19 cellular contexts compared by ENCODE assay signal in genomic region chr3:42659451-42660130, GRCh38. TPM values are rescaled to one million over a fixed set of nuclear protein-coding genes. Genes with fewer than 3 reads are reported as not detected.
DNase-seq lines count a peak whose midpoint lies in the region; ATAC-seq and TF ChIP-seq lines count a peak whose summit lies in the region.
"Had no signal": no experiment of that assay in that cellular context is flagged by ENCODE, and none has a peak within 500 bp of the region (broad histone marks: within the 10 kb centered on the region; RNA-seq: fewer than 3 reads in every experiment).

No MANE protein-coding gene starts in this region.

- H3K27ac ChIP-seq in angular gyrus (ENCODE audit: low read depth, low read length) (peak overlapping the region; percentile 74), A673 (ENCODE audit: low read depth, low read length, poor library complexity, severe bottlenecking) (no peak overlapping the region)
- H3K27ac ChIP-seq: parathyroid adenoma, upper lobe of left lung had no signal

- H3K27ac Mint-ChIP-seq in glutamatergic neuron (ENCODE audit: unreplicated experiment) = peak overlapping the region; percentile 24
- peak overlapping the region; percentile 79 for H3K27ac Mint-ChIP-seq in stimulated activated effector memory CD8-positive, alpha-beta T cell treated with anti-CD3 and anti-CD28 coated beads, Interleukin-12 subunit alpha, Interleukin-12 subunit beta, amount 100 ng/mL, for 72 hours
- H3K27ac Mint-ChIP-seq: activated naive CD8-positive, alpha-beta T cell treated with anti-CD3 and anti-CD28 coated beads for 36 hours had no signal

- no TSS peak for BruUV-seq in A673 (replicated peaks; lab: Mats Ljungman, UMichigan)

- H3K9me3 Mint-ChIP-seq in glutamatergic neuron (ENCODE audit: unreplicated experiment) = peaks cover 9% of the 10 kb centered on the region
- H3K9me3 Mint-ChIP-seq in stimulated activated effector memory CD8-positive, alpha-beta T cell treated with anti-CD3 and anti-CD28 coated beads, Interleukin-12 subunit alpha, Interleukin-12 subunit beta, amount 100 ng/mL, for 72 hours = no peaks in the 10 kb centered on the region
- H3K9me3 Mint-ChIP-seq: activated naive CD8-positive, alpha-beta T cell treated with anti-CD3 and anti-CD28 coated beads for 36 hours; CD4-positive, CD25-positive, alpha-beta regulatory T cell had no signal

- peak; percentile 58 for DNase-seq in activated effector memory CD4-positive, alpha-beta T cell treated with anti-CD3 and anti-CD28 coated beads, Interleukin-2, amount 50 U/mL, for 16 hours
- no peak for DNase-seq in activated effector memory CD4-positive, alpha-beta T cell treated with Interleukin-2 at 50 U/mL for 16 hours
- no peak for DNase-seq in glutamatergic neuron
- DNase-seq in stimulated activated effector memory CD8-positive, alpha-beta T cell treated with anti-CD3 and anti-CD28 coated beads, Interleukin-12 subunit alpha, Interleukin-12 subunit beta, amount 100 ng/mL, for 72 hours (ENCODE audit: low spot score in 2 of 2) = no peak
- DNase-seq in A673 (ENCODE audit: low spot score) = no peak
- DNase-seq in putamen (ENCODE audit: low spot score) = no peak
- DNase-seq in NCI-H2227 treated with DMSO at 0.1 percent for 48 hours (lab: John Stamatoyannopoulos, UW) = no peak
- DNase-seq: activated CD4-positive, alpha-beta T cell treated with anti-CD3 and anti-CD28 coated beads, Interleukin-2, amount 50 U/mL, for 1 hour; activated naive CD8-positive, alpha-beta T cell treated with anti-CD3 and anti-CD28 coated beads for 36 hours; CD4-positive, CD25-positive, alpha-beta regulatory T cell; DMS53; HCEC 1CT; stimulated activated CD4-positive, alpha-beta T cell treated with anti-CD3 and anti-CD28 coated beads, Interleukin-12 subunit alpha, Interleukin-12 subunit beta, amount 100 ng/mL, for 4 hours had no signal

- H3K4me3 ChIP-seq in A673 (ENCODE audit: low read depth, low read length, poor library complexity, severe bottlenecking) = no peak overlapping the region
- H3K4me3 ChIP-seq: upper lobe of left lung had no signal

- peaks cover 3% of the 10 kb centered on the region for H3K36me3 ChIP-seq in A673 (ENCODE audit: insufficient read depth, low read length, poor library complexity, severe bottlenecking)

- intact Hi-C loops in A673 (cut with micrococcal nuclease; ENCODE audit: unreplicated experiment) = no loop called here

- H3K9me3 ChIP-seq in A673 (ENCODE audit: low read depth, low read length, poor library complexity, severe bottlenecking) = no peaks in the 10 kb centered on the region
- H3K9me3 ChIP-seq: upper lobe of left lung had no signal

- H3K27me3 ChIP-seq in A673 (replicated peaks; ENCODE audit: insufficient read depth, low read depth, low read length, poor library complexity) = no peaks in the 10 kb centered on the region
- H3K27me3 ChIP-seq: upper lobe of left lung had no signal

- H3K4me1 Mint-ChIP-seq in glutamatergic neuron (ENCODE audit: low read depth, unreplicated experiment) = peaks cover 15% of the 10 kb centered on the region
- peaks cover 18% of the 10 kb centered on the region for H3K4me1 Mint-ChIP-seq in stimulated activated effector memory CD8-positive, alpha-beta T cell treated with anti-CD3 and anti-CD28 coated beads, Interleukin-12 subunit alpha, Interleukin-12 subunit beta, amount 100 ng/mL, for 72 hours
- H3K4me1 Mint-ChIP-seq: activated naive CD8-positive, alpha-beta T cell treated with anti-CD3 and anti-CD28 coated beads for 36 hours had no signal

- POLR2A ChIA-PET in A673 (lab: Charles Lee; ENCODE audit: low non-redundant PET) = no interaction called here

- no peak for TF ChIP-seq CTCF in glutamatergic neuron (IDR thresholded peaks at IDR 0.05; ENCODE audit: partially characterized antibody, unreplicated experiment)
- no peak for TF ChIP-seq CTCF in A673 (conservative IDR thresholded peaks at IDR 0.05; ENCODE audit: low read depth, low read length)

- no peaks in the 10 kb centered on the region for H3K4me1 ChIP-seq in A673 (ENCODE audit: insufficient read depth, low read length, poor library complexity, severe bottlenecking)

- peaks cover 13% of the 10 kb centered on the region for H3K27me3 Mint-ChIP-seq in glutamatergic neuron (ENCODE audit: unreplicated experiment)
- H3K27me3 Mint-ChIP-seq: activated naive CD8-positive, alpha-beta T cell treated with anti-CD3 and anti-CD28 coated beads for 36 hours; CD4-positive, CD25-positive, alpha-beta regulatory T cell had no signal

- peak overlapping the region; percentile 40 for H3K4me3 Mint-ChIP-seq in glutamatergic neuron (ENCODE audit: unreplicated experiment)
- H3K4me3 Mint-ChIP-seq in stimulated activated effector memory CD8-positive, alpha-beta T cell treated with anti-CD3 and anti-CD28 coated beads, Interleukin-12 subunit alpha, Interleukin-12 subunit beta, amount 100 ng/mL, for 72 hours = no peak overlapping the region
- H3K4me3 Mint-ChIP-seq: activated naive CD8-positive, alpha-beta T cell treated with anti-CD3 and anti-CD28 coated beads for 36 hours; CD4-positive, CD25-positive, alpha-beta regulatory T cell had no signal

- peaks cover 3% of the 10 kb centered on the region for H3K36me3 Mint-ChIP-seq in glutamatergic neuron (ENCODE audit: unreplicated experiment)
- no peaks in the 10 kb centered on the region for H3K36me3 Mint-ChIP-seq in stimulated activated effector memory CD8-positive, alpha-beta T cell treated with anti-CD3 and anti-CD28 coated beads, Interleukin-12 subunit alpha, Interleukin-12 subunit beta, amount 100 ng/mL, for 72 hours
- H3K36me3 Mint-ChIP-seq: activated naive CD8-positive, alpha-beta T cell treated with anti-CD3 and anti-CD28 coated beads for 36 hours; CD4-positive, CD25-positive, alpha-beta regulatory T cell had no signal

- CTCF ChIA-PET in A673 (lab: Charles Lee) = no interaction called here

- no peak for ATAC-seq in stimulated activated effector memory CD8-positive, alpha-beta T cell treated with anti-CD3 and anti-CD28 coated beads, Interleukin-12 subunit alpha, Interleukin-12 subunit beta, amount 100 ng/mL, for 72 hours

RNA-seq across cellular contexts. Expression of gene ZBTB47, which starts 6.1 kb away (rescaled TPM):
- total RNA-seq in glutamatergic neuron (ENCODE audit: unreplicated experiment) (9.7 TPM), A673 (2021) (4.4 and 4.5 TPM in 2 replicates)

RNA-seq across cellular contexts. Expression of gene KLHL40, which starts 25.7 kb away (rescaled TPM):
- total RNA-seq in glutamatergic neuron (ENCODE audit: unreplicated experiment) (0.44 TPM), A673 (2021) (not detected in 2 replicates)
- total RNA-seq: A172; activated naive CD8-positive, alpha-beta T cell treated with anti-CD3 and anti-CD28 coated beads for 36 hours; bronchial epithelial cell; CD4-positive, CD25-positive, alpha-beta regulatory T cell; liver; upper lobe of left lung had no signal

RNA-seq across cellular contexts. Expression of gene HHATL, which starts 43.0 kb away (rescaled TPM):
- total RNA-seq in glutamatergic neuron (ENCODE audit: unreplicated experiment) (7.6 TPM), A673 (2021) (not detected in 2 replicates)
- total RNA-seq: A172; activated naive CD8-positive, alpha-beta T cell treated with anti-CD3 and anti-CD28 coated beads for 36 hours; bronchial epithelial cell; CD4-positive, CD25-positive, alpha-beta regulatory T cell had no signal

RNA-seq across cellular contexts. Expression of gene NKTR, which starts 59.1 kb away (rescaled TPM):
- total RNA-seq in glutamatergic neuron (ENCODE audit: unreplicated experiment) (196 TPM), A673 (2021) (44.8 and 53.1 TPM in 2 replicates)
